ENCODE assay signal across 1 cellular context in the genomic region with DNA sequence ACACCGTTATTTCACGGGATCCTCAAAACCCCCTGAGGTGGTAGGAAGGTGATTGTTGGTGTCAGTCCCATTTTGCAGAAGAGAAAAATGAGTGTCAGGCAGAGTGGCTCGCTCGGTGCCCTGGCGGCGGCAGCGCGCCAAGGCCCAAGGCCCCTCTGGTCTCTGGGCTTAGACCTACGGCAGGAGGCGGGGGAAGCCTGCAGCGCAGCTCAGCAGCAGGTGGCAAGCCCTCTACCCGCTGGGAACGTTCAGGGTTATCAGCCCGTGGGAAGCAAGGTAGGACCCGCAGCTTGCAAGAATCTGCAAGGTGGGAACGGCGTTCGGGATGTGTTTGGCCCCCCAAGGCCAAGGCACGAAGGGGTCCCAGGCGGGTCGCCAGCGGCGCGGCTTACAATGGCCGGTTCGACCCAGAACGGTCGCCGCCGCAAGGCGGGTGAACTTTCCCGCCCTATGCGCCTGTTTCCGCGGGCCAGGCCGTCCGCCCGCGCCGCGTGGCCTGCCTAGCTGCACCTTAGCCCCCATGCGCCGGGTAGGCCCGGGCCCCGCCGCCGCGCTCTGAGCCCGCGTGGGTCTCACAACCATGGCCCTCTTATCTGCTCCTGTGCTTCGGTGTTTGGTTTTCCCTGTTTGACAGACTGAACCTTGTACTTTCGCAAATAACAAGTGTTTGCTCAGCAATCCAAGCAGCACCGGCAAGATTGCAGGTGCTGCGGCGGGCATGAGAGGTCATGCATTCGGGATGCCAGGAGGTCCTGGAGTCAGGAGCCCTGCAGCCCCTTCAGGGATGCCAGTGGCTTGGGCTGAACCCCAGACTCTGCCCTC.
A peak's percentile ranks its signal among the peaks of the same experiment; 100 is the strongest.
TF ChIP-seq lines count a peak whose summit lies in the region.

No MANE protein-coding gene starts in this region.

TF ChIP-seq in HepG2, 621 proteins besides CTCF, POLR2A, EP300 and RAD21 (continued from another document and continues in another):
- TF ChIP-seq, protein P1, sequence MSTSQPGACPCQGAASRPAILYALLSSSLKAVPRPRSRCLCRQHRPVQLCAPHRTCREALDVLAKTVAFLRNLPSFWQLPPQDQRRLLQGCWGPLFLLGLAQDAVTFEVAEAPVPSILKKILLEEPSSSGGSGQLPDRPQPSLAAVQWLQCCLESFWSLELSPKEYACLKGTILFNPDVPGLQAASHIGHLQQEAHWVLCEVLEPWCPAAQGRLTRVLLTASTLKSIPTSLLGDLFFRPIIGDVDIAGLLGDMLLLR (CRISPR knock-in tag; IDR thresholded peaks at IDR 0.05): peak; percentile 92
- peak; percentile 82; the same call in 1 of the 2 replicates for TF ChIP-seq ZSCAN21 (CRISPR knock-in tag; IDR thresholded peaks at IDR 0.05; ENCODE audit: borderline replicate concordance)
- 0 out of 2 replicates have a peak, but pooled peaks have one; percentile 59 for TF ChIP-seq ZBTB42 (CRISPR knock-in tag; IDR thresholded peaks at IDR 0.05)
- peak; percentile 93; the same call in 1 of the 2 replicates for TF ChIP-seq ZNF709 (CRISPR knock-in tag; IDR thresholded peaks at IDR 0.05)
- peak; percentile 65 to 75; a peak in 3 of 4 replicates for TF ChIP-seq HMGXB4 (CRISPR knock-in tag; IDR thresholded peaks at IDR 0.05; ENCODE audit: borderline replicate concordance in 1 of 2, low read depth in 1 of 2)
- peak; percentile 91; the same call in 1 of the 2 replicates for TF ChIP-seq SNAI1 (CRISPR knock-in tag; IDR thresholded peaks at IDR 0.05; ENCODE audit: borderline replicate concordance)
- TF ChIP-seq POLR2AphosphoS2 (IDR thresholded peaks at IDR 0.05; ENCODE audit: low read depth, low read length): no peak
- peak; percentile 97 for TF ChIP-seq TBX2 (CRISPR knock-in tag; IDR thresholded peaks at IDR 0.05; ENCODE audit: borderline replicate concordance)
- TF ChIP-seq NBN (conservative IDR thresholded peaks at IDR 0.05): no peak
- peak; percentile 66 for TF ChIP-seq ASH2L (IDR thresholded peaks at IDR 0.05; ENCODE audit: insufficient read length, low read depth, low read length)
- peak; percentile 99 for TF ChIP-seq HNF4A (CRISPR knock-in tag; IDR thresholded peaks at IDR 0.05)
- peak; percentile 95 for TF ChIP-seq MXD1 (CRISPR knock-in tag; IDR thresholded peaks at IDR 0.05)
- TF ChIP-seq SCMH1 (CRISPR knock-in tag; IDR thresholded peaks at IDR 0.05; ENCODE audit: borderline replicate concordance): no peak
- TF ChIP-seq ZBTB3 (CRISPR knock-in tag; IDR thresholded peaks at IDR 0.05; ENCODE audit: borderline replicate concordance, low read depth): peak; percentile 79; the same call in 1 of the 2 replicates
- TF ChIP-seq ZFP62 (CRISPR knock-in tag; IDR thresholded peaks at IDR 0.05): no peak
- no peak for TF ChIP-seq ZKSCAN1 (IDR thresholded peaks at IDR 0.05; ENCODE audit: low read length)
- peak; percentile 85 for TF ChIP-seq ETV6 (CRISPR knock-in tag; conservative IDR thresholded peaks at IDR 0.05)
- TF ChIP-seq HIVEP1 (CRISPR knock-in tag; IDR thresholded peaks at IDR 0.05): peak; percentile 92
- TF ChIP-seq, protein P2, sequence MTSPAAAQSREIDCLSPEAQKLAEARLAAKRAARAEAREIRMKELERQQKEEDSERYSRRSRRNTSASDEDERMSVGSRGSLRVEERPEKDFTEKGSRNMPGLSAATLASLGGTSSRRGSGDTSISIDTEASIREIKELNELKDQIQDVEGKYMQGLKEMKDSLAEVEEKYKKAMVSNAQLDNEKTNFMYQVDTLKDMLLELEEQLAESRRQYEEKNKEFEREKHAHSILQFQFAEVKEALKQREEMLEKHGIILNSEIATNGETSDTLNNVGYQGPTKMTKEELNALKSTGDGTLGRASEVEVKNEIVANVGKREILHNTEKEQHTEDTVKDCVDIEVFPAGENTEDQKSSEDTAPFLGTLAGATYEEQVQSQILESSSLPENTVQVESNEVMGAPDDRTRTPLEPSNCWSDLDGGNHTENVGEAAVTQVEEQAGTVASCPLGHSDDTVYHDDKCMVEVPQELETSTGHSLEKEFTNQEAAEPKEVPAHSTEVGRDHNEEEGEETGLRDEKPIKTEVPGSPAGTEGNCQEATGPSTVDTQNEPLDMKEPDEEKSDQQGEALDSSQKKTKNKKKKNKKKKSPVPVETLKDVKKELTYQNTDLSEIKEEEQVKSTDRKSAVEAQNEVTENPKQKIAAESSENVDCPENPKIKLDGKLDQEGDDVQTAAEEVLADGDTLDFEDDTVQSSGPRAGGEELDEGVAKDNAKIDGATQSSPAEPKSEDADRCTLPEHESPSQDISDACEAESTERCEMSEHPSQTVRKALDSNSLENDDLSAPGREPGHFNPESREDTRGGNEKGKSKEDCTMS (CRISPR knock-in tag; conservative IDR thresholded peaks at IDR 0.05): no peak
- peak; percentile 96 for TF ChIP-seq ZNF607 (CRISPR knock-in tag; IDR thresholded peaks at IDR 0.05; ENCODE audit: borderline replicate concordance)
- TF ChIP-seq TBL1XR1 (IDR thresholded peaks at IDR 0.05; ENCODE audit: borderline replicate concordance, low read length, partially characterized antibody): peak; percentile 67
- peak; percentile 93; the same call in 1 of the 2 replicates for TF ChIP-seq FLYWCH1 (CRISPR knock-in tag; IDR thresholded peaks at IDR 0.05)
- TF ChIP-seq, protein P3, sequence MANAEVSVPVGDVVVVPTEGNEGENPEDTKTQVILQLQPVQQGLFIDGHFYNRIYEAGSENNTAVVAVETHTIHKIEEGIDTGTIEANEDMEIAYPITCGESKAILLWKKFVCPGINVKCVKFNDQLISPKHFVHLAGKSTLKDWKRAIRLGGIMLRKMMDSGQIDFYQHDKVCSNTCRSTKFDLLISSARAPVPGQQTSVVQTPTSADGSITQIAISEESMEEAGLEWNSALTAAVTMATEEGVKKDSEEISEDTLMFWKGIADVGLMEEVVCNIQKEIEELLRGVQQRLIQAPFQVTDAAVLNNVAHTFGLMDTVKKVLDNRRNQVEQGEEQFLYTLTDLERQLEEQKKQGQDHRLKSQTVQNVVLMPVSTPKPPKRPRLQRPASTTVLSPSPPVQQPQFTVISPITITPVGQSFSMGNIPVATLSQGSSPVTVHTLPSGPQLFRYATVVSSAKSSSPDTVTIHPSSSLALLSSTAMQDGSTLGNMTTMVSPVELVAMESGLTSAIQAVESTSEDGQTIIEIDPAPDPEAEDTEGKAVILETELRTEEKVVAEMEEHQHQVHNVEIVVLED (CRISPR knock-in tag; IDR thresholded peaks at IDR 0.05; ENCODE audit: borderline replicate concordance): peak; percentile 59; the same call in 1 of the 2 replicates
- no peak for TF ChIP-seq DDIT3 (CRISPR knock-in tag; IDR thresholded peaks at IDR 0.05)
- TF ChIP-seq ZNF225 (CRISPR knock-in tag; IDR thresholded peaks at IDR 0.05): peak; percentile 77
- TF ChIP-seq ZNF496 (CRISPR knock-in tag; IDR thresholded peaks at IDR 0.05; ENCODE audit: insufficient replicate concordance): no peak
- TF ChIP-seq ZFP37 (CRISPR knock-in tag; IDR thresholded peaks at IDR 0.05; ENCODE audit: borderline replicate concordance): peak; percentile 65; the same call in 1 of the 2 replicates
- TF ChIP-seq, protein P4, sequence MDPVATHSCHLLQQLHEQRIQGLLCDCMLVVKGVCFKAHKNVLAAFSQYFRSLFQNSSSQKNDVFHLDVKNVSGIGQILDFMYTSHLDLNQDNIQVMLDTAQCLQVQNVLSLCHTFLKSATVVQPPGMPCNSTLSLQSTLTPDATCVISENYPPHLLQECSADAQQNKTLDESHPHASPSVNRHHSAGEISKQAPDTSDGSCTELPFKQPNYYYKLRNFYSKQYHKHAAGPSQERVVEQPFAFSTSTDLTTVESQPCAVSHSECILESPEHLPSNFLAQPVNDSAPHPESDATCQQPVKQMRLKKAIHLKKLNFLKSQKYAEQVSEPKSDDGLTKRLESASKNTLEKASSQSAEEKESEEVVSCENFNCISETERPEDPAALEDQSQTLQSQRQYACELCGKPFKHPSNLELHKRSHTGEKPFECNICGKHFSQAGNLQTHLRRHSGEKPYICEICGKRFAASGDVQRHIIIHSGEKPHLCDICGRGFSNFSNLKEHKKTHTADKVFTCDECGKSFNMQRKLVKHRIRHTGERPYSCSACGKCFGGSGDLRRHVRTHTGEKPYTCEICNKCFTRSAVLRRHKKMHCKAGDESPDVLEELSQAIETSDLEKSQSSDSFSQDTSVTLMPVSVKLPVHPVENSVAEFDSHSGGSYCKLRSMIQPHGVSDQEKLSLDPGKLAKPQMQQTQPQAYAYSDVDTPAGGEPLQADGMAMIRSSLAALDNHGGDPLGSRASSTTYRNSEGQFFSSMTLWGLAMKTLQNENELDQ (CRISPR knock-in tag; IDR thresholded peaks at IDR 0.05; ENCODE audit: borderline replicate concordance): no peak
- TF ChIP-seq THYN1 (CRISPR knock-in tag; IDR thresholded peaks at IDR 0.05; ENCODE audit: borderline replicate concordance, low read depth): peak; percentile 66; the same call in 1 of the 2 replicates
- TF ChIP-seq, protein P5, sequence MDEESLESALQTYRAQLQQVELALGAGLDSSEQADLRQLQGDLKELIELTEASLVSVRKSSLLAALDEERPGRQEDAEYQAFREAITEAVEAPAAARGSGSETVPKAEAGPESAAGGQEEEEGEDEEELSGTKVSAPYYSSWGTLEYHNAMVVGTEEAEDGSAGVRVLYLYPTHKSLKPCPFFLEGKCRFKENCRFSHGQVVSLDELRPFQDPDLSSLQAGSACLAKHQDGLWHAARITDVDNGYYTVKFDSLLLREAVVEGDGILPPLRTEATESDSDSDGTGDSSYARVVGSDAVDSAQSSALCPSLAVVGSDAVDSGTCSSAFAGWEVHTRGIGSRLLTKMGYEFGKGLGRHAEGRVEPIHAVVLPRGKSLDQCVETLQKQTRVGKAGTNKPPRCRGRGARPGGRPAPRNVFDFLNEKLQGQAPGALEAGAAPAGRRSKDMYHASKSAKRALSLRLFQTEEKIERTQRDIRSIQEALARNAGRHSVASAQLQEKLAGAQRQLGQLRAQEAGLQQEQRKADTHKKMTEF (CRISPR knock-in tag; IDR thresholded peaks at IDR 0.05): peak; percentile 98
- peak; percentile 85 for TF ChIP-seq MED8 (CRISPR knock-in tag; IDR thresholded peaks at IDR 0.05; ENCODE audit: insufficient replicate concordance)
- TF ChIP-seq ZFP36L1 (CRISPR knock-in tag; IDR thresholded peaks at IDR 0.05): peak; percentile 84; the same call in 1 of the 2 replicates
- peak; percentile 93 for TF ChIP-seq ZNF878 (CRISPR knock-in tag; IDR thresholded peaks at IDR 0.05)
- TF ChIP-seq, protein P6, sequence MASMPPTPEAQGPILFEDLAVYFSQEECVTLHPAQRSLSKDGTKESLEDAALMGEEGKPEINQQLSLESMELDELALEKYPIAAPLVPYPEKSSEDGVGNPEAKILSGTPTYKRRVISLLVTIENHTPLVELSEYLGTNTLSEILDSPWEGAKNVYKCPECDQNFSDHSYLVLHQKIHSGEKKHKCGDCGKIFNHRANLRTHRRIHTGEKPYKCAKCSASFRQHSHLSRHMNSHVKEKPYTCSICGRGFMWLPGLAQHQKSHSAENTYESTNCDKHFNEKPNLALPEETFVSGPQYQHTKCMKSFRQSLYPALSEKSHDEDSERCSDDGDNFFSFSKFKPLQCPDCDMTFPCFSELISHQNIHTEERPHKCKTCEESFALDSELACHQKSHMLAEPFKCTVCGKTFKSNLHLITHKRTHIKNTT (CRISPR knock-in tag; IDR thresholded peaks at IDR 0.05): no peak
- TF ChIP-seq MTF2 (CRISPR knock-in tag; IDR thresholded peaks at IDR 0.05; ENCODE audit: borderline replicate concordance): no peak
- peak; percentile 49; the same call in 1 of the 2 replicates for TF ChIP-seq BHLHE40 (IDR thresholded peaks at IDR 0.05; ENCODE audit: low read length)
- TF ChIP-seq, protein P7, sequence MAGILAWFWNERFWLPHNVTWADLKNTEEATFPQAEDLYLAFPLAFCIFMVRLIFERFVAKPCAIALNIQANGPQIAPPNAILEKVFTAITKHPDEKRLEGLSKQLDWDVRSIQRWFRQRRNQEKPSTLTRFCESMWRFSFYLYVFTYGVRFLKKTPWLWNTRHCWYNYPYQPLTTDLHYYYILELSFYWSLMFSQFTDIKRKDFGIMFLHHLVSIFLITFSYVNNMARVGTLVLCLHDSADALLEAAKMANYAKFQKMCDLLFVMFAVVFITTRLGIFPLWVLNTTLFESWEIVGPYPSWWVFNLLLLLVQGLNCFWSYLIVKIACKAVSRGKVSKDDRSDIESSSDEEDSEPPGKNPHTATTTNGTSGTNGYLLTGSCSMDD (CRISPR knock-in tag; IDR thresholded peaks at IDR 0.05): 0 out of 2 replicates have a peak, but pooled peaks have one; percentile 74
- 0 out of 2 replicates have a peak, but pooled peaks have one; percentile 27 for TF ChIP-seq ZNF136 (CRISPR knock-in tag; IDR thresholded peaks at IDR 0.05; ENCODE audit: low read depth)
